Comparison of ENCODE assay signal across 30 cellular contexts in genomic region chr5:59182722-59183121, GRCh38.
"Had no signal": no experiment of that assay in that cellular context is flagged by ENCODE, and none has a peak within 500 bp of the region (broad histone marks: within the 10 kb centered on the region; RNA-seq: fewer than 3 reads in every experiment).

No MANE protein-coding gene starts in this region.

- H3K36me3 Mint-ChIP-seq: activated CD8-positive, alpha-beta memory T cell treated with anti-CD3 and anti-CD28 coated beads, Interleukin-2, amount 10 ng/mL, durations not matched to agents 7 days and 5 days; activated naive CD4-positive, alpha-beta T cell treated with anti-CD3 and anti-CD28 coated beads, Interleukin-2, amount 50 U/mL, for 24 hours; immature natural killer cell; natural killer cell; stimulated activated effector memory CD8-positive, alpha-beta T cell treated with anti-CD3 and anti-CD28 coated beads, Interleukin-12 subunit alpha, Interleukin-12 subunit beta, amount 100 ng/mL, for 72 hours had no signal

- H3K27me3 ChIP-seq: cardiac muscle cell, colonic mucosa, esophagus squamous epithelium, right lobe of liver, vagina had no signal

- H3K4me1 Mint-ChIP-seq: activated naive CD4-positive, alpha-beta T cell treated with anti-CD3 and anti-CD28 coated beads, Interleukin-2, amount 50 U/mL, for 24 hours; immature natural killer cell had no signal

- ATAC-seq: activated CD8-positive, alpha-beta memory T cell treated with anti-CD3 and anti-CD28 coated beads, Interleukin-2, amount 10 ng/mL, durations not matched to agents 7 days and 5 days; activated CD8-positive, alpha-beta T cell treated with anti-CD3 and anti-CD28 coated beads, Interleukin-2, amount 10 ng/mL, durations not matched to agents 7 days and 5 days; activated naive CD8-positive, alpha-beta T cell treated with anti-CD3 and anti-CD28 coated beads, Interleukin-2, amount 50 U/mL, for 24 hours; left colon; natural killer cell; right lobe of liver; stimulated activated effector memory CD8-positive, alpha-beta T cell treated with anti-CD3 and anti-CD28 coated beads, Interleukin-12 subunit alpha, Interleukin-12 subunit beta, amount 100 ng/mL, for 72 hours; T-helper 17 cell had no signal

- H3K9me3 Mint-ChIP-seq: activated naive CD4-positive, alpha-beta T cell treated with anti-CD3 and anti-CD28 coated beads, Interleukin-2, amount 50 U/mL, for 24 hours; activated naive CD8-positive, alpha-beta T cell treated with anti-CD3 and anti-CD28 coated beads, Interleukin-2, amount 50 U/mL, for 24 hours; activated T-helper 2 cell treated with anti-CD3 and anti-CD28 coated beads, Interferon-gamma antibody, Interleukin-2, Interleukin-4, amounts not matched to agents 10 μg/mL and 5 μg/mL and 100 μg/mL, durations not matched to agents 14 hours and 24 hours and 36 hours; immature natural killer cell; natural killer cell; stimulated activated effector memory CD8-positive, alpha-beta T cell treated with anti-CD3 and anti-CD28 coated beads, Interleukin-12 subunit alpha, Interleukin-12 subunit beta, amount 100 ng/mL, for 72 hours; stimulated activated naive CD8-positive, alpha-beta T cell treated with anti-CD3 and anti-CD28 coated beads, Interleukin-15, Interleukin-2, amounts not matched to agents 100 ng/mL and 50 ng/mL, for 24 hours had no signal

- H3K4me3 ChIP-seq: cardiac muscle cell, colonic mucosa, esophagus squamous epithelium, right lobe of liver, thoracic aorta, vagina had no signal

- H3K27ac ChIP-seq: cardiac muscle cell, colonic mucosa, epithelial cell of prostate, esophagus squamous epithelium, right lobe of liver, thoracic aorta, vagina, WERI-Rb-1 had no signal

- H3K36me3 ChIP-seq: colonic mucosa, right lobe of liver, thoracic aorta, vagina, WERI-Rb-1 had no signal

- H3K27ac Mint-ChIP-seq: activated CD8-positive, alpha-beta memory T cell treated with anti-CD3 and anti-CD28 coated beads, Interleukin-2, amount 10 ng/mL, durations not matched to agents 7 days and 5 days; activated CD8-positive, alpha-beta T cell treated with anti-CD3 and anti-CD28 coated beads, Interleukin-2, amount 10 ng/mL, durations not matched to agents 7 days and 5 days; activated naive CD4-positive, alpha-beta T cell treated with anti-CD3 and anti-CD28 coated beads, Interleukin-2, amount 50 U/mL, for 24 hours; activated naive CD8-positive, alpha-beta T cell treated with anti-CD3 and anti-CD28 coated beads, Interleukin-2, amount 50 U/mL, for 24 hours; activated T-helper 2 cell treated with anti-CD3 and anti-CD28 coated beads, Interferon-gamma antibody, Interleukin-2, Interleukin-4, amounts not matched to agents 10 μg/mL and 5 μg/mL and 100 μg/mL, durations not matched to agents 14 hours and 24 hours and 36 hours; immature natural killer cell; natural killer cell; stimulated activated effector memory CD8-positive, alpha-beta T cell treated with anti-CD3 and anti-CD28 coated beads, Interleukin-12 subunit alpha, Interleukin-12 subunit beta, amount 100 ng/mL, for 72 hours; stimulated activated naive CD8-positive, alpha-beta T cell treated with anti-CD3 and anti-CD28 coated beads, Interleukin-15, Interleukin-2, amounts not matched to agents 100 ng/mL and 50 ng/mL, for 24 hours; T-helper 17 cell had no signal

- DNase-seq: activated CD4-positive, alpha-beta T cell treated with anti-CD3 and anti-CD28 coated beads for 1 hour; activated CD8-positive, alpha-beta memory T cell treated with anti-CD3 and anti-CD28 coated beads, Interleukin-2, amount 10 ng/mL, durations not matched to agents 7 days and 5 days; activated CD8-positive, alpha-beta T cell treated with anti-CD3 and anti-CD28 coated beads, Interleukin-2, amount 10 ng/mL, durations not matched to agents 7 days and 5 days; activated naive CD8-positive, alpha-beta T cell treated with anti-CD3 and anti-CD28 coated beads, Interleukin-2, amount 50 U/mL, for 24 hours; activated T-cell treated with anti-CD3 and anti-CD28 coated beads, Interleukin-2, amount 50 U/mL, for 48 hours; cerebellar nuclear complex; colonic mucosa; effector CD8-positive, alpha-beta T cell; esophagus squamous epithelium; foreskin melanocyte; immature natural killer cell; kidney; left colon; midbrain; natural killer cell; right lobe of liver; small intestine; stimulated activated CD4-positive, alpha-beta T cell treated with anti-CD3 and anti-CD28 coated beads, Interleukin-4, amount 100 ng/mL, for 24 hours; T-helper 17 cell; T1000; trophoblast cell; WERI-Rb-1 had no signal

- H3K4me1 ChIP-seq: colonic mucosa, esophagus squamous epithelium, right lobe of liver, vagina had no signal

- H3K9me3 ChIP-seq: colonic mucosa, esophagus squamous epithelium, right lobe of liver, thoracic aorta, vagina had no signal

- H3K4me3 Mint-ChIP-seq: activated CD8-positive, alpha-beta memory T cell treated with anti-CD3 and anti-CD28 coated beads, Interleukin-2, amount 10 ng/mL, durations not matched to agents 7 days and 5 days; activated CD8-positive, alpha-beta T cell treated with anti-CD3 and anti-CD28 coated beads, Interleukin-2, amount 10 ng/mL, durations not matched to agents 7 days and 5 days; activated naive CD4-positive, alpha-beta T cell treated with anti-CD3 and anti-CD28 coated beads, Interleukin-2, amount 50 U/mL, for 24 hours; activated naive CD8-positive, alpha-beta T cell treated with anti-CD3 and anti-CD28 coated beads, Interleukin-2, amount 50 U/mL, for 24 hours; immature natural killer cell; natural killer cell; stimulated activated effector memory CD8-positive, alpha-beta T cell treated with anti-CD3 and anti-CD28 coated beads, Interleukin-12 subunit alpha, Interleukin-12 subunit beta, amount 100 ng/mL, for 72 hours; stimulated activated naive CD8-positive, alpha-beta T cell treated with anti-CD3 and anti-CD28 coated beads, Interleukin-15, Interleukin-2, amounts not matched to agents 100 ng/mL and 50 ng/mL, for 24 hours; T-helper 17 cell had no signal
